Comparison of ENCODE assay signal across 8 cellular contexts in genomic region chr17:2712300-2713043, GRCh38. TPM values are rescaled to one million over a fixed set of nuclear protein-coding genes. Genes with fewer than 3 reads are reported as not detected.
DNase-seq lines count a peak whose midpoint lies in the region; ATAC-seq, FAIRE-seq and TF ChIP-seq lines count a peak whose summit lies in the region.

No MANE protein-coding gene starts in this region.

- no peak for FAIRE-seq in GM12891 (lab: Jason Lieb, UNC)

- H3K4me3 Mint-ChIP-seq in central memory CD8-positive, alpha-beta T cell = peak overlapping the region; percentile 76
- peak overlapping the region; percentile 79 for H3K4me3 Mint-ChIP-seq in mesothelial cell of epicardium

- no peaks in the 10 kb centered on the region for H3K9me2 ChIP-seq in MM.1S (replicated peaks; ENCODE audit: insufficient read depth, low read length)

- H3K79me2 ChIP-seq in MM.1S (ENCODE audit: low read length) = peaks cover 47% of the 10 kb centered on the region

- H3F3A ChIP-seq in MM.1S (ENCODE audit: insufficient read depth, low read length) = no peaks in the 10 kb centered on the region

- H3K4me2 ChIP-seq in BLaER1 (peak overlapping the region; percentile 99), MM.1S (ENCODE audit: low read depth, low read length) (peak overlapping the region; percentile 95)

- DNase-seq in MM.1S (no peak), mesothelial cell of epicardium (ENCODE audit: low spot score in 2 of 2, unreplicated experiment in 2 of 2) (no peak), GM12891 (ENCODE audit: insufficient read length, low spot score) (no peak), GF-D8 (lab: John Stamatoyannopoulos, UW) (no peak)
- no peak for DNase-seq in central memory CD8-positive, alpha-beta T cell (ENCODE audit: low spot score in 2 of 2)

- peaks cover 61% of the 10 kb centered on the region for H3K4me1 ChIP-seq in BLaER1
- H3K4me1 ChIP-seq in MM.1S (ENCODE audit: low read length) = peaks cover 17% of the 10 kb centered on the region; the same call in 1 of the 2 replicates

- H3K4me3 ChIP-seq in BLaER1 = peak overlapping the region; percentile 98
- H3K4me3 ChIP-seq in MM.1S (ENCODE audit: low read length) = peak overlapping the region; percentile 98

- no peaks in the 10 kb centered on the region for H3K27me3 Mint-ChIP-seq in central memory CD8-positive, alpha-beta T cell
- H3K27me3 Mint-ChIP-seq in mesothelial cell of epicardium (ENCODE audit: low read depth) = no peaks in the 10 kb centered on the region

- TF ChIP-seq POLR2A in GM12891 (IDR thresholded peaks at IDR 0.05; ENCODE audit: low read depth, low read length) = no peak

- H3K9me3 Mint-ChIP-seq in central memory CD8-positive, alpha-beta T cell = no peaks in the 10 kb centered on the region
- no peaks in the 10 kb centered on the region for H3K9me3 Mint-ChIP-seq in mesothelial cell of epicardium

- TF ChIP-seq CTCF in MM.1S (IDR thresholded peaks at IDR 0.05; ENCODE audit: low read length) (no peak), mesothelial cell of epicardium (IDR thresholded peaks at IDR 0.05; ENCODE audit: unreplicated experiment) (no peak)

- peak overlapping the region; percentile 96 for H3K9ac ChIP-seq in BLaER1
- H3K9ac ChIP-seq in MM.1S (ENCODE audit: low read length) = peak overlapping the region; percentile 71; the same call in 1 of the 2 replicates

- H3K36me3 Mint-ChIP-seq in central memory CD8-positive, alpha-beta T cell (ENCODE audit: insufficient read depth) = peaks cover 5% of the 10 kb centered on the region
- H3K36me3 Mint-ChIP-seq in mesothelial cell of epicardium = no peaks in the 10 kb centered on the region

- H3K27me3 ChIP-seq in BLaER1 = no peaks in the 10 kb centered on the region
- no peaks in the 10 kb centered on the region for H3K27me3 ChIP-seq in MM.1S (replicated peaks; ENCODE audit: insufficient read depth, low read length)

- peak overlapping the region; percentile 96 for H2AFZ ChIP-seq in MM.1S (ENCODE audit: low read length)

- H3K36me3 ChIP-seq in BLaER1 = peaks cover 6% of the 10 kb centered on the region; the same call in 1 of the 2 replicates
- no peaks in the 10 kb centered on the region for H3K36me3 ChIP-seq in MM.1S (replicated peaks; ENCODE audit: insufficient read depth, low read length)

- H3K4me1 Mint-ChIP-seq in central memory CD8-positive, alpha-beta T cell = peaks cover 37% of the 10 kb centered on the region
- H3K4me1 Mint-ChIP-seq in mesothelial cell of epicardium = peaks cover 32% of the 10 kb centered on the region

- H3K27ac Mint-ChIP-seq in central memory CD8-positive, alpha-beta T cell (ENCODE audit: low read depth) = peak overlapping the region; percentile 68
- H3K27ac Mint-ChIP-seq in mesothelial cell of epicardium = peak overlapping the region; percentile 59

- H3K9me3 ChIP-seq in BLaER1 (no peaks in the 10 kb centered on the region), MM.1S (replicated peaks; ENCODE audit: insufficient read depth, low read length) (no peaks in the 10 kb centered on the region)

- H4K20me1 ChIP-seq in BLaER1 (peaks cover 39% of the 10 kb centered on the region), MM.1S (ENCODE audit: insufficient read depth, low read length) (peaks cover 33% of the 10 kb centered on the region)

- H3K27ac ChIP-seq in BLaER1 = peak overlapping the region; percentile 92
- H3K27ac ChIP-seq in MM.1S (ENCODE audit: low read length) = peak overlapping the region; percentile 23; the same call in 1 of the 2 replicates

- no peak for ATAC-seq in central memory CD8-positive, alpha-beta T cell (replicated peaks; ENCODE audit: extremely low read depth, poor library complexity, severe bottlenecking)
- ATAC-seq in GM19452 (IDR thresholded peaks at IDR 0.05; ENCODE audit: unreplicated experiment) (no peak), GM19324 (IDR thresholded peaks at IDR 0.05; ENCODE audit: low FRiP score, unreplicated experiment) (no peak)

TF ChIP-seq in GM12891, 5 proteins besides CTCF, POLR2A, EP300 and RAD21:
- TF ChIP-seq POLR2AphosphoS5 (IDR thresholded peaks at IDR 0.05; ENCODE audit: low read depth, low read length) = no peak
- TF ChIP-seq TAF1 (IDR thresholded peaks at IDR 0.05; ENCODE audit: low read depth, low read length) = no peak
- TF ChIP-seq POU2F2 (IDR thresholded peaks at IDR 0.05; ENCODE audit: low read depth, low read length) = no peak
- no peak for TF ChIP-seq SPI1 (IDR thresholded peaks at IDR 0.05; ENCODE audit: low read depth, low read length)
- no peak for TF ChIP-seq PAX5 (IDR thresholded peaks at IDR 0.05; ENCODE audit: insufficient read depth, low read length, severe bottlenecking)

RNA-seq across cellular contexts. Expression of gene CLUH, which starts 0.9 kb away (rescaled TPM):
- 46.6 to 49.9 TPM (median 46.9 TPM) in 3 replicates for total RNA-seq in mesothelial cell of epicardium
- polyA plus RNA-seq in GM12891 (2012; ENCODE audit: low read depth, missing spikeins) = 36.3 TPM

RNA-seq across cellular contexts. Expression of gene CCDC92B, which starts 37.0 kb away (rescaled TPM):
- total RNA-seq in mesothelial cell of epicardium = 0.47 to 0.62 TPM (median 0.58 TPM) in 3 replicates
- not detected for polyA plus RNA-seq in GM12891 (2012; ENCODE audit: low read depth, missing spikeins)
